In genomic region chr16:69311115-69311532, GRCh38 we compare ENCODE assay signal across 8 cellular contexts. TPM values are rescaled to one million over a fixed set of nuclear protein-coding genes. Genes with fewer than 3 reads are reported as not detected.
DNase-seq lines count a peak whose midpoint lies in the region; ATAC-seq and TF ChIP-seq lines count a peak whose summit lies in the region.

VPS4A (plus strand) TSS chr16:69311350; CDS start chr16:69311512, 162 bp downstream.

- TF ChIP-seq RAD21 in liver (IDR thresholded peaks at IDR 0.05), result peak; percentile 64 to 71

- H3K27ac Mint-ChIP-seq in dendritic cell treated with granulocyte-macrophage colony-stimulating factor and Interleukin-4, amounts not matched to agents 40 ng/mL and 50 ng/mL, for 4 days, result peak within 1 kb of the TSS; percentile 82

- peaks cover 0 to 3% (median under 1%) of the 10 kb centered on the region in 4 donors for H3K36me3 ChIP-seq in liver (ENCODE audit: control insufficient read depth in 4 of 4, insufficient read depth in 3 of 4, low read depth in 1 of 4, low read length in 3 of 4)

- H3K4me3 ChIP-seq in liver (ENCODE audit: low read depth in 1 of 3, low read length in 3 of 3), result peak within 1 kb of the TSS; percentile 79 to 94 (median 85)

- peak within 1 kb of the TSS; percentile 80 to 86 for H3K9ac ChIP-seq in liver (ENCODE audit: low read depth in 1 of 2, low read length in 2 of 2)

- H3K4me1 ChIP-seq in liver (ENCODE audit: control insufficient read depth in 4 of 4, insufficient read depth in 4 of 4, low read length in 3 of 4), result peaks cover 13 to 41% (median 31%) of the 10 kb centered on the region in 4 donors

- WGBS in liver, result under 1% methylated on average over 51 of the region's 51 CpGs

- H3K27ac ChIP-seq in liver (ENCODE audit: low read depth in 1 of 2, low read length in 2 of 2), result peak within 1 kb of the TSS; percentile 86 to 88

- peak within 1 kb of the TSS; percentile 86 for H3K4me3 Mint-ChIP-seq in dendritic cell treated with granulocyte-macrophage colony-stimulating factor and Interleukin-4, amounts not matched to agents 40 ng/mL and 50 ng/mL, for 4 days

- DNase-seq in CD1c-positive myeloid dendritic cell (ENCODE audit: extremely low spot score) (peak; percentile 98), NCI-H748 (lab: John Stamatoyannopoulos, UW; ENCODE audit: unreplicated experiment) (peak; percentile 87)
- DNase-seq in activated CD4-positive, alpha-beta T cell treated with anti-CD3 and anti-CD28 coated beads, Interleukin-2, amount 50 U/mL, for 24 hours (ENCODE audit: low read depth in 1 of 2, low spot score in 1 of 2), result peak; percentile 95 to 98
- DNase-seq in stimulated activated CD4-positive, alpha-beta T cell treated with anti-CD3 and anti-CD28 coated beads, Interleukin-4, amount 100 ng/mL, for 24 hours, result peak; percentile 97

- intact Hi-C loops in dendritic cell treated with granulocyte-macrophage colony-stimulating factor and Interleukin-4, amounts not matched to agents 40 ng/mL and 50 ng/mL, for 4 days (cut with micrococcal nuclease), result loop anchor here (2.0 kb wide), 1 partner anchor 178 kb away; the partner anchor contains the start of genes CHTF8 and UTP4

- ATAC-seq in GM19372 (IDR thresholded peaks at IDR 0.05; ENCODE audit: low read depth, unreplicated experiment), result peak; percentile 96
- ATAC-seq in HG03558 (IDR thresholded peaks at IDR 0.05; ENCODE audit: extremely low read depth, unreplicated experiment), result peak; percentile 86

- peaks cover 39% of the 10 kb centered on the region for H3K36me3 Mint-ChIP-seq in dendritic cell treated with granulocyte-macrophage colony-stimulating factor and Interleukin-4, amounts not matched to agents 40 ng/mL and 50 ng/mL, for 4 days (ENCODE audit: low read depth)

- peaks cover 20% of the 10 kb centered on the region for H3K4me1 Mint-ChIP-seq in dendritic cell treated with granulocyte-macrophage colony-stimulating factor and Interleukin-4, amounts not matched to agents 40 ng/mL and 50 ng/mL, for 4 days (ENCODE audit: low read depth)

- H3K9me3 ChIP-seq in liver (ENCODE audit: control insufficient read depth in 4 of 4, low read length in 3 of 4), result no peaks in the 10 kb centered on the region

- H3K27me3 ChIP-seq in liver (ENCODE audit: control insufficient read depth in 4 of 4, insufficient read depth in 4 of 4, low read length in 3 of 4), result no peaks in the 10 kb centered on the region

- no peaks in the 10 kb centered on the region for H3K9me3 Mint-ChIP-seq in dendritic cell treated with granulocyte-macrophage colony-stimulating factor and Interleukin-4, amounts not matched to agents 40 ng/mL and 50 ng/mL, for 4 days

- peak; percentile 98 for TF ChIP-seq CTCF in liver (IDR thresholded peaks at IDR 0.05; ENCODE audit: low read depth, low read length, missing input control)

- no peaks in the 10 kb centered on the region for H3K27me3 Mint-ChIP-seq in dendritic cell treated with granulocyte-macrophage colony-stimulating factor and Interleukin-4, amounts not matched to agents 40 ng/mL and 50 ng/mL, for 4 days

TF ChIP-seq in liver, 16 proteins besides CTCF, POLR2A, EP300 and RAD21:
- TF ChIP-seq RXRA (IDR thresholded peaks at IDR 0.05) (no peak), GABPA (IDR thresholded peaks at IDR 0.05 in 1 of 2, conservative IDR thresholded peaks at IDR 0.05 in 1 of 2) (peak in 1 of 2 donors; percentile 57), ATF3 (IDR thresholded peaks at IDR 0.05) (no peak), HNF4G (IDR thresholded peaks at IDR 0.05) (no peak)
TF ChIP-seq in liver: peak in this region for 1.

RNA-seq across cellular contexts. Expression of gene VPS4A, which starts in this region (rescaled TPM):
- total RNA-seq in liver, result 10 to 100 TPM; 13.3 to 15.2 TPM
- polyA plus RNA-seq in liver, result 10 to 100 TPM; 13.7 to 15.7 TPM

Comparison
In these comparisons a context has a peak if more than half of its experiments do, and no peak if none do; other contexts are left out.
1. Peak in every context shown above with its lines: DNase-seq, ATAC-seq, H3K4me3 ChIP-seq and H3K27ac ChIP-seq.